ENCODE assay signal across 20 cellular contexts in genomic region chr3:42194943-42195510, GRCh38.
DNase-seq lines count a peak whose midpoint lies in the region; ATAC-seq, FAIRE-seq and TF ChIP-seq lines count a peak whose summit lies in the region.
"Had no signal": no experiment of that assay in that cellular context is flagged by ENCODE, and none has a peak within 500 bp of the region (broad histone marks: within the 10 kb centered on the region; RNA-seq: fewer than 3 reads in every experiment).

No MANE protein-coding gene starts in this region.

- no peak overlapping the region for H3K27ac ChIP-seq in astrocyte (ENCODE audit: low read depth, low read length)
- no peak overlapping the region for H3K27ac ChIP-seq in WERI-Rb-1
- H3K27ac ChIP-seq: SJSA1, thoracic aorta had no signal

- H3K4me1 Mint-ChIP-seq in astrocyte (ENCODE audit: low read depth, unreplicated experiment) (peaks cover 41% of the 10 kb centered on the region), mesothelial cell of epicardium (peaks cover 6% of the 10 kb centered on the region)
- H3K4me1 Mint-ChIP-seq in stimulated activated effector memory CD8-positive, alpha-beta T cell treated with anti-CD3 and anti-CD28 coated beads, Interleukin-12 subunit alpha, Interleukin-12 subunit beta, amount 100 ng/mL, for 72 hours: peaks cover 24% of the 10 kb centered on the region

- FAIRE-seq in astrocyte (lab: Jason Lieb, UNC): no peak
- FAIRE-seq: kidney had no signal

- H3K4me3 ChIP-seq in astrocyte (ENCODE audit: insufficient read depth, low read depth, low read length) (no peak overlapping the region), WERI-Rb-1 (ENCODE audit: low read depth, low read length) (no peak overlapping the region)
- H3K4me3 ChIP-seq: SJSA1, thoracic aorta had no signal

- no peaks in the 10 kb centered on the region for H3K79me2 ChIP-seq in astrocyte (ENCODE audit: insufficient read depth, low read length)

- peaks cover 26% of the 10 kb centered on the region for H4K20me1 ChIP-seq in astrocyte (ENCODE audit: insufficient read depth, low read length)

- H3K27ac Mint-ChIP-seq in astrocyte (ENCODE audit: unreplicated experiment): peak overlapping the region; percentile 51
- peak overlapping the region; percentile 43 for H3K27ac Mint-ChIP-seq in stimulated activated effector memory CD8-positive, alpha-beta T cell treated with anti-CD3 and anti-CD28 coated beads, Interleukin-12 subunit alpha, Interleukin-12 subunit beta, amount 100 ng/mL, for 72 hours
- H3K27ac Mint-ChIP-seq in mesothelial cell of epicardium: no peak overlapping the region
- H3K27ac Mint-ChIP-seq: effector memory CD8-positive, alpha-beta T cell; natural killer cell treated with Interleukin-12 subunit alpha and Interleukin-12 subunit beta and Interleukin-15 and Interleukin-18, amount 100 ng/mL, for 72 hours had no signal

- peak; percentile 32 for ATAC-seq in HG02870 (IDR thresholded peaks at IDR 0.05; ENCODE audit: unreplicated experiment)
- no peak for ATAC-seq in stimulated activated effector memory CD8-positive, alpha-beta T cell treated with anti-CD3 and anti-CD28 coated beads, Interleukin-12 subunit alpha, Interleukin-12 subunit beta, amount 100 ng/mL, for 72 hours
- ATAC-seq: effector memory CD8-positive, alpha-beta T cell; natural killer cell treated with Interleukin-12 subunit alpha and Interleukin-12 subunit beta and Interleukin-15 and Interleukin-18, amount 100 ng/mL, for 72 hours had no signal

- H3K4me2 ChIP-seq in astrocyte (ENCODE audit: low read length): no peak overlapping the region

- H3K27me3 Mint-ChIP-seq in astrocyte (ENCODE audit: low read depth, unreplicated experiment): no peaks in the 10 kb centered on the region
- H3K27me3 Mint-ChIP-seq in mesothelial cell of epicardium (ENCODE audit: low read depth): no peaks in the 10 kb centered on the region
- H3K27me3 Mint-ChIP-seq: effector memory CD8-positive, alpha-beta T cell; natural killer cell treated with Interleukin-12 subunit alpha and Interleukin-12 subunit beta and Interleukin-15 and Interleukin-18, amount 100 ng/mL, for 72 hours had no signal

- no peaks in the 10 kb centered on the region for H3K9me3 ChIP-seq in astrocyte (ENCODE audit: insufficient read depth, low read depth, low read length)
- H3K9me3 ChIP-seq in WERI-Rb-1 (ENCODE audit: severe bottlenecking): no peaks in the 10 kb centered on the region
- H3K9me3 ChIP-seq: BE2C, SJSA1, thoracic aorta had no signal

- no peak overlapping the region for H3K9ac ChIP-seq in astrocyte (ENCODE audit: low read length)

- no peak overlapping the region for H3K4me3 Mint-ChIP-seq in astrocyte (ENCODE audit: unreplicated experiment)
- no peak overlapping the region for H3K4me3 Mint-ChIP-seq in stimulated activated effector memory CD8-positive, alpha-beta T cell treated with anti-CD3 and anti-CD28 coated beads, Interleukin-12 subunit alpha, Interleukin-12 subunit beta, amount 100 ng/mL, for 72 hours
- no peak overlapping the region for H3K4me3 Mint-ChIP-seq in mesothelial cell of epicardium
- H3K4me3 Mint-ChIP-seq: effector memory CD8-positive, alpha-beta T cell; natural killer cell treated with Interleukin-12 subunit alpha and Interleukin-12 subunit beta and Interleukin-15 and Interleukin-18, amount 100 ng/mL, for 72 hours had no signal

- H3K36me3 ChIP-seq in astrocyte (ENCODE audit: insufficient read depth, low read length) (peaks cover 13% of the 10 kb centered on the region), WERI-Rb-1 (peaks cover 76% of the 10 kb centered on the region)
- H3K36me3 ChIP-seq: BE2C, SJSA1 had no signal

- peak; percentile 46 for DNase-seq in NOMO-1 treated with DMSO at 0.1 percent for 48 hours (lab: John Stamatoyannopoulos, UW; ENCODE audit: unreplicated experiment)
- no peak for DNase-seq in NOMO-1 treated with dmso at 0.1 percent for 144 hours (lab: John Stamatoyannopoulos, UW; ENCODE audit: unreplicated experiment)
- DNase-seq in astrocyte (ENCODE audit: low read depth): peak; percentile 53
- DNase-seq in stimulated activated effector memory CD8-positive, alpha-beta T cell treated with anti-CD3 and anti-CD28 coated beads, Interleukin-12 subunit alpha, Interleukin-12 subunit beta, amount 100 ng/mL, for 72 hours (ENCODE audit: low spot score in 2 of 2): no peak
- no peak for DNase-seq in mesothelial cell of epicardium (ENCODE audit: low spot score in 2 of 2, unreplicated experiment in 2 of 2)
- no peak for DNase-seq in WERI-Rb-1
- DNase-seq in NCI-H1417 treated with DMSO at 0.1 percent for 48 hours (lab: John Stamatoyannopoulos, UW): no peak
- DNase-seq: 8988T; activated CD4-positive, alpha-beta T cell treated with anti-CD3 and anti-CD28 coated beads for 1 hour; BE2C; effector memory CD8-positive, alpha-beta T cell; hippocampal formation; kidney; mammary epithelial cell; NCI-H524 treated with DMSO at 0.1 percent for 48 hours; T-helper 9 cell had no signal

- TF ChIP-seq CTCF in astrocyte (IDR thresholded peaks at IDR 0.05; ENCODE audit: insufficient read depth, low read depth, low read length) (no peak), mesothelial cell of epicardium (IDR thresholded peaks at IDR 0.05; ENCODE audit: unreplicated experiment) (no peak), WERI-Rb-1 (IDR thresholded peaks at IDR 0.05; ENCODE audit: low read depth, low read length) (no peak)

- no peak overlapping the region for H2AFZ ChIP-seq in astrocyte (ENCODE audit: low read depth, low read length)

- H3K9me3 Mint-ChIP-seq in astrocyte (ENCODE audit: unreplicated experiment): peaks cover 2% of the 10 kb centered on the region
- no peaks in the 10 kb centered on the region for H3K9me3 Mint-ChIP-seq in stimulated activated effector memory CD8-positive, alpha-beta T cell treated with anti-CD3 and anti-CD28 coated beads, Interleukin-12 subunit alpha, Interleukin-12 subunit beta, amount 100 ng/mL, for 72 hours
- H3K9me3 Mint-ChIP-seq in mesothelial cell of epicardium: no peaks in the 10 kb centered on the region
- H3K9me3 Mint-ChIP-seq: effector memory CD8-positive, alpha-beta T cell; natural killer cell treated with Interleukin-12 subunit alpha and Interleukin-12 subunit beta and Interleukin-15 and Interleukin-18, amount 100 ng/mL, for 72 hours had no signal

- H3K36me3 Mint-ChIP-seq in astrocyte (ENCODE audit: low read depth, unreplicated experiment) (peaks cover 34% of the 10 kb centered on the region), mesothelial cell of epicardium (peaks cover 16% of the 10 kb centered on the region)
- peaks cover 67% of the 10 kb centered on the region for H3K36me3 Mint-ChIP-seq in stimulated activated effector memory CD8-positive, alpha-beta T cell treated with anti-CD3 and anti-CD28 coated beads, Interleukin-12 subunit alpha, Interleukin-12 subunit beta, amount 100 ng/mL, for 72 hours

- peaks cover 10% of the 10 kb centered on the region for H3K4me1 ChIP-seq in astrocyte (ENCODE audit: insufficient read depth, low read length)
- H3K4me1 ChIP-seq: BE2C had no signal

- H3K27me3 ChIP-seq in astrocyte (ENCODE audit: insufficient read depth, low read length) (no peaks in the 10 kb centered on the region), WERI-Rb-1 (ENCODE audit: insufficient read depth, low read depth, severe bottlenecking) (no peaks in the 10 kb centered on the region)
- H3K27me3 ChIP-seq: BE2C, SJSA1 had no signal

Comparison
In these comparisons a context has a peak if more than half of its experiments do, and no peak if none do; other contexts are left out.
1. DNase-seq: peak in NOMO-1 treated with DMSO at 0.1 percent for 48 hours (single experiment) and astrocyte (single experiment); none in NOMO-1 treated with dmso at 0.1 percent for 144 hours (single experiment), stimulated activated effector memory CD8-positive, alpha-beta T cell treated with anti-CD3 and anti-CD28 coated beads, Interleukin-12 subunit alpha, Interleukin-12 subunit beta, amount 100 ng/mL, for 72 hours (0 of 2), mesothelial cell of epicardium (0 of 2), WERI-Rb-1 (single experiment) and NCI-H1417 treated with DMSO at 0.1 percent for 48 hours (single experiment).